Comparison of ENCODE assay signal across 9 cellular contexts in the genomic region with DNA sequence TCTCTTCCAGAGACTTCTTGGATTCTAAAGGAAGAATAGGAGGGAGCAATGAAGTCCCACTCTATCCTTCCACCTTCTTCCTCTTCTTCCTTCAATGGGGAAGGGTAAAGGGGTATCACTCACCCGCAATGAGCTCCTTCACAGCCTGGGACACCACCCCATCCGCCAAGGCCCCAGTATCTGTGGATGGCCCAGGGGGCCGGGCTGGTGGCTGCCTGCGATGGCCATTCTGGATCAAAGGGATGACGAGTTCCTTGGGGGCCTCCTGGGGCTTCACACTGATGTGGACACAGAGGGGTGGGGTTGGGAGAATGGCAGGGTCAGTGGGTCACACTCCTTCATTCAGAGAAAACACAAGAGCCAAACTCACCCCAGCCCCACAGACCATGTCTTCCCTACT. TPM values are rescaled to one million over a fixed set of nuclear protein-coding genes. Genes with fewer than 3 reads are reported as not detected.
DNase-seq lines count a peak whose midpoint lies in the region; ATAC-seq and TF ChIP-seq lines count a peak whose summit lies in the region.
"Had no signal": no experiment of that assay in that cellular context is flagged by ENCODE, and none has a peak within 500 bp of the region (broad histone marks: within the 10 kb centered on the region; RNA-seq: fewer than 3 reads in every experiment).

No MANE protein-coding gene starts in this region.

- DNase-seq in GM12864 (ENCODE audit: low read depth) (no peak), Peyer's patch (no peak), esophagus squamous epithelium (lab: John Stamatoyannopoulos, UW) (no peak), sigmoid colon (no peak), GM13977 (ENCODE audit: low spot score) (no peak), A172 (ENCODE audit: low spot score) (no peak)
- DNase-seq: NCI-H1048 had no signal

- TF ChIP-seq POLR2A in Peyer's patch (IDR thresholded peaks at IDR 0.05): no peak
- TF ChIP-seq POLR2A in esophagus squamous epithelium (IDR thresholded peaks at IDR 0.05): no peak
- no peak for TF ChIP-seq POLR2A in sigmoid colon (IDR thresholded peaks at IDR 0.05)

- in situ Hi-C loops in GM13977 (cut with MboI; ENCODE audit: low pct_unique_long_range_greater_than_20kb, low sequenced_read_pairs, unreplicated experiment): no loop called here

- intact Hi-C loops in esophagus squamous epithelium (cut with DNase I): no loop called here
- intact Hi-C loops in sigmoid colon (cut with DNase I): loop anchor here (5.0 to 10.0 kb wide), 2 partner anchors 35 to 58 kb away; no protein-coding TSS in a partner anchor

- no peak for TF ChIP-seq EP300 in sigmoid colon (IDR thresholded peaks at IDR 0.05)

- H3K9me3 ChIP-seq in Peyer's patch (no peaks in the 10 kb centered on the region), esophagus squamous epithelium (no peaks in the 10 kb centered on the region), sigmoid colon (no peaks in the 10 kb centered on the region)

- ATAC-seq in GM18517 (IDR thresholded peaks at IDR 0.05; ENCODE audit: unreplicated experiment) (no peak), GM18868 (IDR thresholded peaks at IDR 0.05; ENCODE audit: unreplicated experiment) (no peak)

- H3K4me3 ChIP-seq in GM12864 (ENCODE audit: low read depth, low read length): peak overlapping the region; percentile 85
- peak overlapping the region; percentile 52 to 80 (median 69) for H3K4me3 ChIP-seq in Peyer's patch
- peak overlapping the region in 3 of 4 donors; percentile 72 to 78 (median 74) for H3K4me3 ChIP-seq in esophagus squamous epithelium
- peak overlapping the region in 3 of 4 donors; percentile 65 to 74 (median 66) for H3K4me3 ChIP-seq in sigmoid colon

- TF ChIP-seq CTCF in GM12864 (IDR thresholded peaks at IDR 0.05; ENCODE audit: low read depth, low read length, missing control alignments) (no peak), Peyer's patch (IDR thresholded peaks at IDR 0.05) (no peak), esophagus squamous epithelium (IDR thresholded peaks at IDR 0.05) (no peak), sigmoid colon (IDR thresholded peaks at IDR 0.05) (no peak), GM13977 (IDR thresholded peaks at IDR 0.05; ENCODE audit: extremely low read depth, insufficient read depth, missing control alignments) (no peak)

- H3K4me1 ChIP-seq in Peyer's patch: no peaks in the 10 kb centered on the region
- peaks cover 3 to 13% (median 3%) of the 10 kb centered on the region in 3 donors for H3K4me1 ChIP-seq in esophagus squamous epithelium
- H3K4me1 ChIP-seq in sigmoid colon: peaks cover 0 to 9% (median 6%) of the 10 kb centered on the region in 4 donors

- WGBS in esophagus squamous epithelium, 2 donors: 84 to 100% methylated on average over 4 to 5 of the region's 5 CpGs
- 70 to 81% methylated on average over 5 of the region's 5 CpGs for WGBS in sigmoid colon, 2 donors

- H3K27me3 ChIP-seq in Peyer's patch: no peaks in the 10 kb centered on the region
- H3K27me3 ChIP-seq in esophagus squamous epithelium: no peaks in the 10 kb centered on the region
- H3K27me3 ChIP-seq in sigmoid colon: no peaks in the 10 kb centered on the region

- H3K27ac ChIP-seq in Peyer's patch (peak overlapping the region in 1 of 4 donors; percentile 67), esophagus squamous epithelium (no peak overlapping the region), sigmoid colon (no peak overlapping the region)

- H3K36me3 ChIP-seq in Peyer's patch (peaks cover 0 to 21% (median 0%) of the 10 kb centered on the region in 3 donors), esophagus squamous epithelium (peaks cover 0 to 38% (median 6%) of the 10 kb centered on the region in 3 donors), sigmoid colon (peaks cover 0 to 25% (median 0%) of the 10 kb centered on the region in 4 donors)

RNA-seq across cellular contexts. Expression of gene GPKOW, which starts 1.0 kb away (rescaled TPM):
- total RNA-seq in Peyer's patch (10 to 100 TPM; 24.0 to 26.8 (median 25.7) TPM), esophagus squamous epithelium (10 to 100 TPM; 16.2 to 21.5 (median 19.2) TPM), sigmoid colon (10 to 100 TPM; 14.4 to 25.0 (median 23.6) TPM)
- 10 to 100 TPM; 23.4 to 24.6 (median 24.3) TPM for polyA plus RNA-seq in sigmoid colon
- 41.9 and 42.4 TPM in 2 replicates for total RNA-seq in A172 (2014; rRNA removed; shearing (Covaris generic))

RNA-seq across cellular contexts. Expression of gene MAGIX, which starts 40.1 kb away (rescaled TPM):
- total RNA-seq in Peyer's patch (10 to 100 TPM in 2 of 4 donors, 1 to 10 TPM in 1, not detected in 1; 5.8 to 14.4 (median 11.6) TPM), esophagus squamous epithelium (10 to 100 TPM in 1 of 4 donors, 1 to 10 TPM in 3; 5.1 to 15.0 (median 8.5) TPM), sigmoid colon (1 to 10 TPM; 1.4 to 3.1 (median 1.8) TPM)
- polyA plus RNA-seq in sigmoid colon: 10 to 100 TPM in 2 of 3 donors, 1 to 10 TPM in 1; 7.7 to 24.0 (median 13.6) TPM
- total RNA-seq in A172 (2014; rRNA removed; shearing (Covaris generic)): 0.36 and 1.8 TPM in 2 replicates

RNA-seq across cellular contexts. Expression of gene WDR45, which starts 42.8 kb away (rescaled TPM):
- total RNA-seq in Peyer's patch (100 to 1,000 TPM in 2 of 4 donors, 10 to 100 TPM in 2; 64.2 to 133 (median 86.9) TPM), esophagus squamous epithelium (10 to 100 TPM; 30.1 to 78.0 (median 37.0) TPM), sigmoid colon (100 to 1,000 TPM in 1 of 4 donors, 10 to 100 TPM in 3; 78.5 to 102 (median 93.5) TPM)
- 10 to 100 TPM; 49.5 to 57.1 (median 55.5) TPM for polyA plus RNA-seq in sigmoid colon
- total RNA-seq in A172 (2014; rRNA removed; shearing (Covaris generic)): 47.5 and 64.6 TPM in 2 replicates

RNA-seq across cellular contexts. Expression of gene PRAF2, which starts 48.7 kb away (rescaled TPM):
- total RNA-seq in Peyer's patch (1 to 10 TPM; 2.8 to 9.8 (median 4.4) TPM), esophagus squamous epithelium (1 to 10 TPM; 2.3 to 9.5 (median 5.9) TPM), sigmoid colon (10 to 100 TPM; 18.2 to 20.2 (median 19.0) TPM)
- 10 to 100 TPM in 1 of 3 donors, 1 to 10 TPM in 2; 2.8 to 15.2 (median 8.4) TPM for polyA plus RNA-seq in sigmoid colon
- total RNA-seq in A172 (2014; rRNA removed; shearing (Covaris generic)): 11.7 and 12.6 TPM in 2 replicates

RNA-seq across cellular contexts. Expression of gene PLP2, which starts 49.2 kb away (rescaled TPM):
- total RNA-seq in Peyer's patch: 10 to 100 TPM; 16.1 to 36.6 (median 30.8) TPM
- 100 to 1,000 TPM; 134 to 187 (median 152) TPM for total RNA-seq in esophagus squamous epithelium
- total RNA-seq in sigmoid colon: 10 to 100 TPM; 39.0 to 65.1 (median 48.9) TPM
- 100 to 1,000 TPM in 1 of 3 donors, 10 to 100 TPM in 2; 61.7 to 185 (median 88.9) TPM for polyA plus RNA-seq in sigmoid colon
- total RNA-seq in A172 (2014; rRNA removed; shearing (Covaris generic)): 70.3 and 80.8 TPM in 2 replicates
